Comparison of ENCODE assay signal across 19 cellular contexts in the genomic region with DNA sequence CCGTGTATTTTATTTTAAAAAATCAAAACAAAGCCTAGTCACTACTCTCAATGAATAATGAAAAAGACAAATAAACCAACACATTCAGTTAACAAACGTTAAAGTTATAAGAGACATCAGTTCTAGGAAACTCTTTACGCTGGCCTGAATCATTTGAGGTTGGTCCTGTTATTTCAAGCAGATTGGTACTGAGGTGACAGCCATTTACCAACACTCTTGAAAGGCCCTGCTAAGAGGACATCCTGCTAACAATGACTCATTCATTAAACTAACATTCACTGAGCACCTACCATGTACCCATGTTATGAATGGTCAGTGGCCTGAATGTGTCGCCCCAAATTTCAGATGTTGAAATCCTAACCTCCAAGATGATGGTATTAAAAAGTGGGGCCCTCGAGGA. TPM values are rescaled to one million over a fixed set of nuclear protein-coding genes. Genes with fewer than 3 reads are reported as not detected.
"Had no signal": no experiment of that assay in that cellular context is flagged by ENCODE, and none has a peak within 500 bp of the region (broad histone marks: within the 10 kb centered on the region; RNA-seq: fewer than 3 reads in every experiment).

No MANE protein-coding gene starts in this region.

- H3K27me3 ChIP-seq: esophagus muscularis mucosa, sigmoid colon, testis, tibial nerve, upper lobe of right lung, vagina had no signal

- H3K4me1 ChIP-seq: esophagus muscularis mucosa, psoas muscle, sigmoid colon, testis, tibial nerve, upper lobe of right lung, vagina had no signal

- H3K36me3 Mint-ChIP-seq: naive B cell; stimulated activated naive B cell treated with anti-CD40 and anti-IgM and Interleukin-4, amounts not matched to agents 10 μg/mL and 1 μg/mL and 100 μg/mL, for 72 hours had no signal

- H3K36me3 ChIP-seq: esophagus muscularis mucosa, sigmoid colon, tibial nerve, upper lobe of right lung, vagina had no signal

- DNase-seq: effector memory CD4-positive, alpha-beta T cell; left colon; mesendoderm; naive B cell; psoas muscle; sigmoid colon; stimulated activated CD4-positive, alpha-beta T cell treated with anti-CD3 and anti-CD28 coated beads, Interleukin-2, amount 100 ng/mL, for 24 hours; stimulated activated CD4-positive, alpha-beta T cell treated with anti-CD3 and anti-CD28 coated beads, Interleukin-4, amount 100 ng/mL, for 4 hours; stimulated activated naive B cell treated with anti-CD40 and anti-IgM and Interleukin-4, amounts not matched to agents 10 μg/mL and 1 μg/mL and 100 μg/mL, for 72 hours; stimulated activated naive CD8-positive, alpha-beta T cell treated with anti-CD3 and anti-CD28 coated beads, Interleukin-15, amount 100 ng/mL, for 72 hours; testis; upper lobe of right lung had no signal

- ATAC-seq: left colon; psoas muscle; stimulated activated naive B cell treated with anti-CD40 and anti-IgM and Interleukin-4, amounts not matched to agents 10 μg/mL and 1 μg/mL and 100 μg/mL, for 72 hours; stimulated activated naive CD8-positive, alpha-beta T cell treated with anti-CD3 and anti-CD28 coated beads, Interleukin-15, amount 100 ng/mL, for 72 hours; upper lobe of right lung had no signal

- H3K9me3 ChIP-seq: esophagus muscularis mucosa, psoas muscle, sigmoid colon, testis, tibial nerve, upper lobe of right lung, vagina had no signal

- H3K27ac ChIP-seq: esophagus muscularis mucosa, psoas muscle, sigmoid colon, skin epidermis, testis, tibial nerve, upper lobe of right lung, vagina had no signal

- H3K9me3 Mint-ChIP-seq: stimulated activated naive CD8-positive, alpha-beta T cell treated with anti-CD3 and anti-CD28 coated beads, Interleukin-15, amount 100 ng/mL, for 72 hours had no signal

- H3K27ac Mint-ChIP-seq: naive B cell; nephron; stimulated activated naive B cell treated with anti-CD40 and anti-IgM and Interleukin-4, amounts not matched to agents 10 μg/mL and 1 μg/mL and 100 μg/mL, for 72 hours; stimulated activated naive CD8-positive, alpha-beta T cell treated with anti-CD3 and anti-CD28 coated beads, Interleukin-15, amount 100 ng/mL, for 72 hours had no signal

- H3K4me3 ChIP-seq: esophagus muscularis mucosa, psoas muscle, sigmoid colon, skin epidermis, testis, tibial nerve, upper lobe of right lung, vagina had no signal

RNA-seq across cellular contexts. Expression of a gene that starts 57.1 kb away (rescaled TPM):
- total RNA-seq: fibroblast of villous mesenchyme, lung microvascular endothelial cell had no signal
